In genomic region chr16:2237552-2238395, GRCh38 we compare ENCODE assay signal across 14 cellular contexts. TPM values are rescaled to one million over a fixed set of nuclear protein-coding genes. Genes with fewer than 3 reads are reported as not detected.
DNase-seq lines count a peak whose midpoint lies in the region; ATAC-seq and TF ChIP-seq lines count a peak whose summit lies in the region.
"Had no signal": no experiment of that assay in that cellular context is flagged by ENCODE, and none has a peak within 500 bp of the region (broad histone marks: within the 10 kb centered on the region; RNA-seq: fewer than 3 reads in every experiment).

No MANE protein-coding gene starts in this region.

- no peak overlapping the region for H3K4me3 ChIP-seq in GM06990 (replicated peaks; ENCODE audit: low read depth, low read length)
- no peak overlapping the region for H3K4me3 ChIP-seq in NT2/D1 (ENCODE audit: insufficient read length, low read depth)
- H3K4me3 ChIP-seq in left ventricle myocardium inferior: peak overlapping the region; percentile 55

- DNase-seq in GM06990 (ENCODE audit: extremely low read depth, insufficient read length) (peak; percentile 26), NT2/D1 (ENCODE audit: low read depth, low spot score) (no peak), left ventricle myocardium inferior (no peak), neural crest cell (ENCODE audit: low read depth, low spot score) (no peak), endothelial cell (ENCODE audit: low spot score) (no peak)
- DNase-seq in stimulated activated CD8-positive, alpha-beta memory T cell treated with anti-CD3 and anti-CD28 coated beads, Interleukin-4, amount 100 ng/mL, for 48 hours: no peak
- DNase-seq: activated CD4-positive, alpha-beta T cell treated with anti-CD3 and anti-CD28 coated beads, Interleukin-2, amount 10 ng/mL, durations not matched to agents 24 days and 14 days; aorta; CD4-positive, CD25-positive, alpha-beta regulatory T cell; dorsolateral prefrontal cortex; NCI-H2081 treated with DMSO at 0.1 percent for 48 hours; T-helper 17 cell had no signal

- H3K27me3 Mint-ChIP-seq in neural crest cell (ENCODE audit: low read depth): peaks cover 40% of the 10 kb centered on the region
- H3K27me3 Mint-ChIP-seq in endothelial cell (ENCODE audit: unreplicated experiment): peaks cover 7% of the 10 kb centered on the region
- H3K27me3 Mint-ChIP-seq: activated CD4-positive, alpha-beta T cell treated with anti-CD3 and anti-CD28 coated beads, Interleukin-2, amount 10 ng/mL, durations not matched to agents 24 days and 14 days; T-helper 17 cell had no signal

- H3K9me3 ChIP-seq in NT2/D1 (ENCODE audit: insufficient read depth, low read length) (no peaks in the 10 kb centered on the region), left ventricle myocardium inferior (replicated peaks) (no peaks in the 10 kb centered on the region)

- H3K27ac ChIP-seq in left ventricle myocardium inferior (replicated peaks): peak overlapping the region; percentile 41

- H3K4me1 ChIP-seq in NT2/D1 (ENCODE audit: insufficient read depth, insufficient read length) (peaks cover 23% of the 10 kb centered on the region), left ventricle myocardium inferior (peaks cover 25% of the 10 kb centered on the region)

- H3K27me3 ChIP-seq in GM06990 (replicated peaks; ENCODE audit: control insufficient read depth, insufficient read depth, low read length): no peaks in the 10 kb centered on the region
- no peaks in the 10 kb centered on the region for H3K27me3 ChIP-seq in NT2/D1 (ENCODE audit: insufficient read depth, insufficient read length)
- peaks cover 23% of the 10 kb centered on the region for H3K27me3 ChIP-seq in left ventricle myocardium inferior (ENCODE audit: low read depth)
- H3K27me3 ChIP-seq: dorsolateral prefrontal cortex had no signal

- no peak overlapping the region for H3K27ac Mint-ChIP-seq in neural crest cell (ENCODE audit: unreplicated experiment)
- no peak overlapping the region for H3K27ac Mint-ChIP-seq in endothelial cell (ENCODE audit: unreplicated experiment)
- H3K27ac Mint-ChIP-seq: activated CD4-positive, alpha-beta T cell treated with anti-CD3 and anti-CD28 coated beads, Interleukin-2, amount 10 ng/mL, durations not matched to agents 24 days and 14 days; CD4-positive, CD25-positive, alpha-beta regulatory T cell; naive thymus-derived CD8-positive, alpha-beta T cell; T-helper 17 cell had no signal

- no peaks in the 10 kb centered on the region for H3K4me1 Mint-ChIP-seq in neural crest cell
- H3K4me1 Mint-ChIP-seq in endothelial cell (ENCODE audit: unreplicated experiment): no peaks in the 10 kb centered on the region
- H3K4me1 Mint-ChIP-seq: activated CD4-positive, alpha-beta T cell treated with anti-CD3 and anti-CD28 coated beads, Interleukin-2, amount 10 ng/mL, durations not matched to agents 24 days and 14 days had no signal

- no peak for TF ChIP-seq CTCF in GM06990 (IDR thresholded peaks at IDR 0.05; ENCODE audit: insufficient read depth, low read length, poor library complexity, severe bottlenecking)
- TF ChIP-seq CTCF in left ventricle myocardium inferior (IDR thresholded peaks at IDR 0.05; ENCODE audit: borderline replicate concordance): no peak
- no peak for TF ChIP-seq CTCF in neural crest cell (conservative IDR thresholded peaks at IDR 0.05)
- TF ChIP-seq CTCF in endothelial cell (IDR thresholded peaks at IDR 0.05; ENCODE audit: unreplicated experiment): no peak

- peaks cover 5% of the 10 kb centered on the region for H3K36me3 Mint-ChIP-seq in neural crest cell (ENCODE audit: low read depth)
- H3K36me3 Mint-ChIP-seq in endothelial cell (ENCODE audit: low read depth, unreplicated experiment): peaks cover 4% of the 10 kb centered on the region

- H3K9me3 Mint-ChIP-seq in neural crest cell (no peaks in the 10 kb centered on the region), endothelial cell (ENCODE audit: unreplicated experiment) (no peaks in the 10 kb centered on the region)
- H3K9me3 Mint-ChIP-seq: activated CD4-positive, alpha-beta T cell treated with anti-CD3 and anti-CD28 coated beads, Interleukin-2, amount 10 ng/mL, durations not matched to agents 24 days and 14 days; naive thymus-derived CD8-positive, alpha-beta T cell had no signal

- no peak for ATAC-seq in GM18520 (IDR thresholded peaks at IDR 0.05; ENCODE audit: unreplicated experiment)
- ATAC-seq: T-helper 17 cell had no signal

- intact Hi-C loops in left ventricle myocardium inferior (cut with micrococcal nuclease): no loop called here

- H3K4me3 Mint-ChIP-seq in neural crest cell: peak overlapping the region; percentile 54
- H3K4me3 Mint-ChIP-seq in endothelial cell (ENCODE audit: unreplicated experiment): no peak overlapping the region
- H3K4me3 Mint-ChIP-seq: activated CD4-positive, alpha-beta T cell treated with anti-CD3 and anti-CD28 coated beads, Interleukin-2, amount 10 ng/mL, durations not matched to agents 24 days and 14 days; CD4-positive, CD25-positive, alpha-beta regulatory T cell; T-helper 17 cell had no signal

- peaks cover 22% of the 10 kb centered on the region for H3K36me3 ChIP-seq in GM06990 (ENCODE audit: control insufficient read depth, insufficient read depth, low read length)
- peaks cover 71% of the 10 kb centered on the region for H3K36me3 ChIP-seq in NT2/D1 (ENCODE audit: insufficient read depth, insufficient read length, low read length)
- H3K36me3 ChIP-seq in left ventricle myocardium inferior: peaks cover 58% of the 10 kb centered on the region

- H3K9ac ChIP-seq in NT2/D1 (ENCODE audit: insufficient read length, low read depth): peak overlapping the region; percentile 42

RNA-seq across cellular contexts. Expression of gene DNASE1L2, which starts 1.5 kb away (rescaled TPM):
- total RNA-seq in left ventricle myocardium inferior (0.47 TPM), neural crest cell (1.6 and 2.6 TPM in 2 replicates), endothelial cell (ENCODE audit: unreplicated experiment) (1.0 TPM)

RNA-seq across cellular contexts. Expression of gene ECI1, which starts 13.6 kb away (rescaled TPM):
- total RNA-seq in left ventricle myocardium inferior (165 TPM), neural crest cell (71.9 and 79.2 TPM in 2 replicates), endothelial cell (ENCODE audit: unreplicated experiment) (27.1 TPM)

RNA-seq across cellular contexts. Expression of gene E4F1, which starts 14.4 kb away (rescaled TPM):
- total RNA-seq in left ventricle myocardium inferior: 13.5 TPM
- total RNA-seq in neural crest cell: 37.5 and 38.9 TPM in 2 replicates
- total RNA-seq in endothelial cell (ENCODE audit: unreplicated experiment): 35.9 TPM

RNA-seq across cellular contexts. Expression of gene PGP, which starts 23.1 kb away (rescaled TPM):
- total RNA-seq in left ventricle myocardium inferior (34.1 TPM), neural crest cell (47.3 and 50.2 TPM in 2 replicates), endothelial cell (ENCODE audit: unreplicated experiment) (31.5 TPM)

RNA-seq across cellular contexts. Expression of gene BRICD5, which starts 27.1 kb away (rescaled TPM):
- 10.9 TPM for total RNA-seq in left ventricle myocardium inferior
- 31.2 and 32.0 TPM in 2 replicates for total RNA-seq in neural crest cell
- 21.1 TPM for total RNA-seq in endothelial cell (ENCODE audit: unreplicated experiment)
